In the genomic region with DNA sequence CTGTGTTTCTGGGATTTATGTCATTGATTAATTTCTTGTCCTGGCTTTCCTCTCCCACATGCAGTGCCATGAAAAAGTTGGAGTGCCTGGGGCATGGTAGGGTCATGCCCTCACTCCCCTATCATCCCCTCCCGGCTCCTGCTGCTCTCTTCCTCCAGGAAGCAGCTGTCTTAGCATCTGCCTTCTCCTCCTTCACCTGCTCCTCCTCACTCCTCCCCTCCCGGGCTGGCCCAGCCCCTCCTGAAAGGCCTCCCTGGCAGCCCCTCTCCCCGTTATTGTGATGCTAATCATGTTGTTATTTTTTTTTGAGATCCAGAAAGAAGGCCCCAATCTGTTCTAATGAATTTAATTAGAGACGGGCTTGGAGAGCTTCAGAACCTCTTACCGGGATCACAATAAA, we compare ENCODE assay signal across 2 cellular contexts.
TF ChIP-seq lines count a peak whose summit lies in the region.

No MANE protein-coding gene starts in this region.

TF ChIP-seq in SK-N-SH, 30 proteins besides CTCF, POLR2A, EP300 and RAD21 (continued from another document):
- no peak for TF ChIP-seq SIN3A (IDR thresholded peaks at IDR 0.05; ENCODE audit: borderline replicate concordance, low read depth, low read length)
- TF ChIP-seq, protein P1, sequence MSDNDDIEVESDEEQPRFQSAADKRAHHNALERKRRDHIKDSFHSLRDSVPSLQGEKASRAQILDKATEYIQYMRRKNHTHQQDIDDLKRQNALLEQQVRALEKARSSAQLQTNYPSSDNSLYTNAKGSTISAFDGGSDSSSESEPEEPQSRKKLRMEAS (IDR thresholded peaks at IDR 0.05; ENCODE audit: low read depth) = no peak
- no peak for TF ChIP-seq RFX5 (IDR thresholded peaks at IDR 0.05; ENCODE audit: low read length)
- no peak for TF ChIP-seq FOSL2 (IDR thresholded peaks at IDR 0.05; ENCODE audit: borderline replicate concordance, low read depth)
- TF ChIP-seq EZH2phosphoT487 (IDR thresholded peaks at IDR 0.05; ENCODE audit: borderline replicate concordance, low read depth) = no peak
- TF ChIP-seq CHD2 (IDR thresholded peaks at IDR 0.05; ENCODE audit: low read length, partially characterized antibody) = no peak

TF ChIP-seq in SK-N-SH treated with all-trans-retinoic acid at 6 μM for 48 hours, 23 proteins besides CTCF, POLR2A, EP300 and RAD21 (continued from another document):
- TF ChIP-seq, protein P2, sequence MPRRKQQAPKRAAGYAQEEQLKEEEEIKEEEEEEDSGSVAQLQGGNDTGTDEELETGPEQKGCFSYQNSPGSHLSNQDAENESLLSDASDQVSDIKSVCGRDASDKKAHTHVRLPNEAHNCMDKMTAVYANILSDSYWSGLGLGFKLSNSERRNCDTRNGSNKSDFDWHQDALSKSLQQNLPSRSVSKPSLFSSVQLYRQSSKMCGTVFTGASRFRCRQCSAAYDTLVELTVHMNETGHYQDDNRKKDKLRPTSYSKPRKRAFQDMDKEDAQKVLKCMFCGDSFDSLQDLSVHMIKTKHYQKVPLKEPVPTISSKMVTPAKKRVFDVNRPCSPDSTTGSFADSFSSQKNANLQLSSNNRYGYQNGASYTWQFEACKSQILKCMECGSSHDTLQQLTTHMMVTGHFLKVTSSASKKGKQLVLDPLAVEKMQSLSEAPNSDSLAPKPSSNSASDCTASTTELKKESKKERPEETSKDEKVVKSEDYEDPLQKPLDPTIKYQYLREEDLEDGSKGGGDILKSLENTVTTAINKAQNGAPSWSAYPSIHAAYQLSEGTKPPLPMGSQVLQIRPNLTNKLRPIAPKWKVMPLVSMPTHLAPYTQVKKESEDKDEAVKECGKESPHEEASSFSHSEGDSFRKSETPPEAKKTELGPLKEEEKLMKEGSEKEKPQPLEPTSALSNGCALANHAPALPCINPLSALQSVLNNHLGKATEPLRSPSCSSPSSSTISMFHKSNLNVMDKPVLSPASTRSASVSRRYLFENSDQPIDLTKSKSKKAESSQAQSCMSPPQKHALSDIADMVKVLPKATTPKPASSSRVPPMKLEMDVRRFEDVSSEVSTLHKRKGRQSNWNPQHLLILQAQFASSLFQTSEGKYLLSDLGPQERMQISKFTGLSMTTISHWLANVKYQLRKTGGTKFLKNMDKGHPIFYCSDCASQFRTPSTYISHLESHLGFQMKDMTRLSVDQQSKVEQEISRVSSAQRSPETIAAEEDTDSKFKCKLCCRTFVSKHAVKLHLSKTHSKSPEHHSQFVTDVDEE (CRISPR knock-in tag; IDR thresholded peaks at IDR 0.05) = no peak
- TF ChIP-seq GLIS3 (CRISPR knock-in tag; IDR thresholded peaks at IDR 0.05) (no peak), CSDC2 (CRISPR knock-in tag; IDR thresholded peaks at IDR 0.05) (no peak)
